26 cellular contexts compared by ENCODE assay signal in genomic region chr12:108812324-108812723, GRCh38. TPM values are rescaled to one million over a fixed set of nuclear protein-coding genes. Genes with fewer than 3 reads are reported as not detected.
DNase-seq lines count a peak whose midpoint lies in the region; ATAC-seq, FAIRE-seq and TF ChIP-seq lines count a peak whose summit lies in the region.
"Had no signal": no experiment of that assay in that cellular context is flagged by ENCODE, and none has a peak within 500 bp of the region (broad histone marks: within the 10 kb centered on the region; RNA-seq: fewer than 3 reads in every experiment).

No MANE protein-coding gene starts in this region.

- H3K27ac ChIP-seq in muscle layer of duodenum (ENCODE audit: low read length), result peak overlapping the region; percentile 23
- H3K27ac ChIP-seq: lower lobe of right lung, ovary, SK-N-MC, upper lobe of right lung had no signal

- no peaks in the 10 kb centered on the region for H3K9me3 Mint-ChIP-seq in activated naive CD4-positive, alpha-beta T cell treated with anti-CD3 and anti-CD28 coated beads, Interleukin-2, amount 50 U/mL, for 72 hours
- H3K9me3 Mint-ChIP-seq in activated naive CD4-positive, alpha-beta T cell treated with anti-CD3 and anti-CD28 coated beads, Interleukin-2, amount 10 ng/mL, durations not matched to agents 7 days and 5 days, result no peaks in the 10 kb centered on the region
- H3K9me3 Mint-ChIP-seq in stimulated activated memory B cell treated with anti-CD40 and anti-IgM and Interleukin-4, amounts not matched to agents 10 μg/mL and 1 μg/mL and 100 μg/mL, for 72 hours, result no peaks in the 10 kb centered on the region
- H3K9me3 Mint-ChIP-seq: activated CD8-positive, alpha-beta T cell treated with anti-CD3 and anti-CD28 coated beads for 36 hours; activated naive CD4-positive, alpha-beta T cell treated with anti-CD3 and anti-CD28 coated beads, Interleukin-2, amount 50 U/mL, for 24 hours; endodermal cell; stimulated activated naive CD8-positive, alpha-beta T cell treated with anti-CD3 and anti-CD28 coated beads, Interleukin-15, Interleukin-2, amounts not matched to agents 100 ng/mL and 50 ng/mL, for 24 hours had no signal

- H3K4me3 ChIP-seq in bronchial epithelial cell (ENCODE audit: low read depth, low read length), result no peak overlapping the region
- no peak overlapping the region for H3K4me3 ChIP-seq in muscle layer of duodenum (ENCODE audit: low read depth in 1 of 2, low read length in 2 of 2)
- H3K4me3 ChIP-seq: lower lobe of right lung, ovary, SK-N-MC, upper lobe of right lung had no signal

- peak; percentile 7 for FAIRE-seq in bronchial epithelial cell (lab: Jason Lieb, UNC)
- FAIRE-seq: GM12892 had no signal

- H3K27me3 ChIP-seq in bronchial epithelial cell (ENCODE audit: control insufficient read depth, insufficient read depth, low read length) (no peaks in the 10 kb centered on the region), muscle layer of duodenum (ENCODE audit: low read depth, low read length) (no peaks in the 10 kb centered on the region)
- H3K27me3 ChIP-seq: ovary, upper lobe of right lung had no signal

- H3K27me3 Mint-ChIP-seq in activated naive CD4-positive, alpha-beta T cell treated with anti-CD3 and anti-CD28 coated beads, Interleukin-2, amount 10 ng/mL, durations not matched to agents 7 days and 5 days, result no peaks in the 10 kb centered on the region
- no peaks in the 10 kb centered on the region for H3K27me3 Mint-ChIP-seq in stimulated activated memory B cell treated with anti-CD40 and anti-IgM and Interleukin-4, amounts not matched to agents 10 μg/mL and 1 μg/mL and 100 μg/mL, for 72 hours
- H3K27me3 Mint-ChIP-seq: activated CD8-positive, alpha-beta T cell treated with anti-CD3 and anti-CD28 coated beads for 36 hours; activated naive CD4-positive, alpha-beta T cell treated with anti-CD3 and anti-CD28 coated beads, Interleukin-2, amount 50 U/mL, for 24 hours; stimulated activated naive CD8-positive, alpha-beta T cell treated with anti-CD3 and anti-CD28 coated beads, Interleukin-15, Interleukin-2, amounts not matched to agents 100 ng/mL and 50 ng/mL, for 24 hours had no signal

- no peak overlapping the region for H3K4me3 Mint-ChIP-seq in activated naive CD4-positive, alpha-beta T cell treated with anti-CD3 and anti-CD28 coated beads, Interleukin-2, amount 10 ng/mL, durations not matched to agents 7 days and 5 days
- no peak overlapping the region for H3K4me3 Mint-ChIP-seq in stimulated activated memory B cell treated with anti-CD40 and anti-IgM and Interleukin-4, amounts not matched to agents 10 μg/mL and 1 μg/mL and 100 μg/mL, for 72 hours
- H3K4me3 Mint-ChIP-seq: activated CD8-positive, alpha-beta T cell treated with anti-CD3 and anti-CD28 coated beads for 36 hours; activated naive CD4-positive, alpha-beta T cell treated with anti-CD3 and anti-CD28 coated beads, Interleukin-2, amount 50 U/mL, for 24 hours; endodermal cell; stimulated activated naive CD8-positive, alpha-beta T cell treated with anti-CD3 and anti-CD28 coated beads, Interleukin-15, Interleukin-2, amounts not matched to agents 100 ng/mL and 50 ng/mL, for 24 hours had no signal

- H3K36me3 ChIP-seq in bronchial epithelial cell (ENCODE audit: control insufficient read depth, insufficient read depth, low read length) (peaks cover 35% of the 10 kb centered on the region), muscle layer of duodenum (ENCODE audit: control insufficient read depth in 1 of 2, insufficient read depth in 2 of 2, low read length in 2 of 2) (peaks cover 45 to 52% of the 10 kb centered on the region in 2 donors)
- H3K36me3 ChIP-seq: ovary had no signal

- peaks cover 0 to 4% of the 10 kb centered on the region in 2 donors for H3K36me3 Mint-ChIP-seq in activated naive CD4-positive, alpha-beta T cell treated with anti-CD3 and anti-CD28 coated beads, Interleukin-2, amount 50 U/mL, for 72 hours
- H3K36me3 Mint-ChIP-seq in activated naive CD4-positive, alpha-beta T cell treated with anti-CD3 and anti-CD28 coated beads, Interleukin-2, amount 10 ng/mL, durations not matched to agents 7 days and 5 days, result peaks cover 25% of the 10 kb centered on the region
- H3K36me3 Mint-ChIP-seq in stimulated activated memory B cell treated with anti-CD40 and anti-IgM and Interleukin-4, amounts not matched to agents 10 μg/mL and 1 μg/mL and 100 μg/mL, for 72 hours, result peaks cover 42% of the 10 kb centered on the region

- no peak for TF ChIP-seq CTCF in bronchial epithelial cell (IDR thresholded peaks at IDR 0.05; ENCODE audit: insufficient read depth, low read length, severe bottlenecking)

- peaks cover 0 to 13% of the 10 kb centered on the region in 2 donors for H3K4me1 ChIP-seq in muscle layer of duodenum (ENCODE audit: control insufficient read depth in 1 of 2, insufficient read depth in 2 of 2, low read length in 2 of 2)

- CTCF ChIA-PET in activated naive CD4-positive, alpha-beta T cell treated with anti-CD3 and anti-CD28 coated beads, Interleukin-2, amount 10 ng/mL, durations not matched to agents 7 days and 5 days (lab: Charles Lee), result interaction anchor here (0.7 kb wide), 1 partner anchor 8 kb away, joined by 3 read pairs; no protein-coding TSS in a partner anchor

- no peak for ATAC-seq in activated naive CD4-positive, alpha-beta T cell treated with anti-CD3 and anti-CD28 coated beads, Interleukin-2, amount 50 U/mL, for 72 hours
- no peak for ATAC-seq in stimulated activated memory B cell treated with anti-CD40 and anti-IgM and Interleukin-4, amounts not matched to agents 10 μg/mL and 1 μg/mL and 100 μg/mL, for 72 hours
- ATAC-seq in GM21526 (IDR thresholded peaks at IDR 0.05; ENCODE audit: low FRiP score, unreplicated experiment) (no peak), HG03469 (IDR thresholded peaks at IDR 0.05; ENCODE audit: unreplicated experiment) (no peak)
- ATAC-seq: activated CD8-positive, alpha-beta T cell treated with anti-CD3 and anti-CD28 coated beads for 36 hours; Panc1; upper lobe of right lung had no signal

- no peaks in the 10 kb centered on the region for H3K9me3 ChIP-seq in muscle layer of duodenum (ENCODE audit: control insufficient read depth in 1 of 2, low read length in 2 of 2)
- H3K9me3 ChIP-seq: lower lobe of right lung, ovary, upper lobe of right lung had no signal

- peak overlapping the region; percentile 50 to 69 for H3K27ac Mint-ChIP-seq in activated naive CD4-positive, alpha-beta T cell treated with anti-CD3 and anti-CD28 coated beads, Interleukin-2, amount 50 U/mL, for 72 hours
- no peak overlapping the region for H3K27ac Mint-ChIP-seq in activated naive CD4-positive, alpha-beta T cell treated with anti-CD3 and anti-CD28 coated beads, Interleukin-2, amount 10 ng/mL, durations not matched to agents 7 days and 5 days
- H3K27ac Mint-ChIP-seq in stimulated activated memory B cell treated with anti-CD40 and anti-IgM and Interleukin-4, amounts not matched to agents 10 μg/mL and 1 μg/mL and 100 μg/mL, for 72 hours, result peak overlapping the region; percentile 53
- H3K27ac Mint-ChIP-seq: activated CD8-positive, alpha-beta T cell treated with anti-CD3 and anti-CD28 coated beads for 36 hours; activated naive CD4-positive, alpha-beta T cell treated with anti-CD3 and anti-CD28 coated beads, Interleukin-2, amount 50 U/mL, for 24 hours; endodermal cell; stimulated activated naive CD8-positive, alpha-beta T cell treated with anti-CD3 and anti-CD28 coated beads, Interleukin-15, Interleukin-2, amounts not matched to agents 100 ng/mL and 50 ng/mL, for 24 hours had no signal

- DNase-seq in activated naive CD4-positive, alpha-beta T cell treated with anti-CD3 and anti-CD28 coated beads, Interleukin-2, amount 50 U/mL, for 72 hours (ENCODE audit: low spot score in 2 of 2), result no peak
- no peak for DNase-seq in activated naive CD4-positive, alpha-beta T cell treated with anti-CD3 and anti-CD28 coated beads, Interleukin-2, amount 10 ng/mL, durations not matched to agents 7 days and 5 days
- DNase-seq in bronchial epithelial cell (ENCODE audit: low read depth) (no peak), NCI-H2029 (lab: John Stamatoyannopoulos, UW) (no peak)
- DNase-seq: 8988T; activated CD8-positive, alpha-beta T cell treated with anti-CD3 and anti-CD28 coated beads for 36 hours; activated T-cell treated with anti-CD3 and anti-CD28 coated beads, Interleukin-2, amount 50 U/mL, for 1 hour; AML-193; endodermal cell; GOT3; lower lobe of right lung; MV-4-11; NCI-H187; NCI-H226; ovary; stimulated activated CD4-positive, alpha-beta T cell treated with anti-CD3 and anti-CD28 coated beads, Interleukin-2, amount 100 ng/mL, for 48 hours; upper lobe of right lung had no signal

- no peaks in the 10 kb centered on the region for H3K4me1 Mint-ChIP-seq in activated naive CD4-positive, alpha-beta T cell treated with anti-CD3 and anti-CD28 coated beads, Interleukin-2, amount 10 ng/mL, durations not matched to agents 7 days and 5 days
- no peaks in the 10 kb centered on the region for H3K4me1 Mint-ChIP-seq in stimulated activated memory B cell treated with anti-CD40 and anti-IgM and Interleukin-4, amounts not matched to agents 10 μg/mL and 1 μg/mL and 100 μg/mL, for 72 hours
- H3K4me1 Mint-ChIP-seq: activated naive CD4-positive, alpha-beta T cell treated with anti-CD3 and anti-CD28 coated beads, Interleukin-2, amount 50 U/mL, for 24 hours; endodermal cell had no signal

RNA-seq across cellular contexts. Expression of gene SSH1, which starts 45.1 kb away (rescaled TPM):
- 10 to 100 TPM; 25.3 to 36.0 TPM for total RNA-seq in activated naive CD4-positive, alpha-beta T cell treated with anti-CD3 and anti-CD28 coated beads, Interleukin-2, amount 50 U/mL, for 72 hours
- total RNA-seq in bronchial epithelial cell, result 7.1 and 8.1 TPM in 2 replicates
